ENCODE assay signal across 17 cellular contexts in genomic region chr4:41366911-41367517, GRCh38.
"Had no signal": no experiment of that assay in that cellular context is flagged by ENCODE, and none has a peak within 500 bp of the region (broad histone marks: within the 10 kb centered on the region; RNA-seq: fewer than 3 reads in every experiment).

No MANE protein-coding gene starts in this region.

- DNase-seq: activated CD4-positive, alpha-beta T cell treated with anti-CD3 and anti-CD28 coated beads, Interleukin-2, amount 50 U/mL, for 1 hour; activated naive CD4-positive, alpha-beta T cell treated with anti-CD3 and anti-CD28 coated beads, Interleukin-2, amount 50 U/mL, for 16 hours; activated T-cell treated with anti-CD3 and anti-CD28 coated beads for 4 hours; cerebellar nuclear complex; foreskin fibroblast; left ventricle myocardium superior; mesendoderm; nephron progenitor cell; stimulated activated CD4-positive, alpha-beta T cell treated with anti-CD3 and anti-CD28 coated beads, Interleukin-4, amount 100 ng/mL, for 24 hours; T-helper 2 cell had no signal

- H3K27me3 ChIP-seq: adrenal gland, esophagus muscularis mucosa, tibial nerve had no signal

- H3K9me3 ChIP-seq: adrenal gland, esophagus muscularis mucosa, tibial nerve had no signal

- H3K4me3 ChIP-seq: adrenal gland, esophagus muscularis mucosa, tibial nerve had no signal

- H3K36me3 ChIP-seq: adrenal gland, esophagus muscularis mucosa, tibial nerve had no signal

- ATAC-seq: activated T-helper 17 cell treated with anti-CD3 and anti-CD28 coated beads, Interleukin-2, amount 50 U/mL, for 72 hours; left ventricle myocardium superior had no signal

- H3K27ac ChIP-seq: esophagus muscularis mucosa, tibial nerve had no signal

- FAIRE-seq: endometrium, islet of Langerhans, TTC549 had no signal
